Comparison of ENCODE assay signal across 16 cellular contexts in the genomic region with DNA sequence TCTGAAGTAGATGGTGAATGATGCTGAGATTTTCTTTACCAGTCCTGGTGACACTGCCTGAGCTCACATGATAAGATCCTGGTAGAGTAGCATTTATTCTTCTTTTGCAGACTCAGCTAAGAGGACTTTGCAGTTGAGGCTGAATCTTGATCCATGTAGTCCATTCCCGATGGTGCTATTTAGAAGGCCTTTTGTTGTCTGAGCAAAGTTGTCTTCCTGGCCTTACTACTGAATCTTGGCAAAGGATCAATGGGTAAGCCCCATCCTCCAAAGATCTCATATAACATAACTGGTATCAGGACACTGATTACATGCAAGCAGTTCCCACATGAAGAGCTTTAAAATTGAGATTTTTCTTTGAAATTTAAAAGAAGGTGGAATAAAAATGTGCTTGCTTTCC.
DNase-seq lines count a peak whose midpoint lies in the region; TF ChIP-seq lines count a peak whose summit lies in the region.
"Had no signal": no experiment of that assay in that cellular context is flagged by ENCODE, and none has a peak within 500 bp of the region (broad histone marks: within the 10 kb centered on the region; RNA-seq: fewer than 3 reads in every experiment).

No MANE protein-coding gene starts in this region.

- H3K4ac ChIP-seq in mesenchymal stem cell (ENCODE audit: low read depth in 1 of 2, low read length in 2 of 2): no peak overlapping the region

- H2BK5ac ChIP-seq in mesenchymal stem cell (ENCODE audit: low read depth, low read length, poor library complexity, severe bottlenecking): peak overlapping the region; percentile 100

- intact Hi-C loops in Calu3 (cut with micrococcal nuclease; ENCODE audit: unreplicated experiment): loop anchor here (2.0 to 5.0 kb wide), 3 partner anchors 38 to 153 kb away; no protein-coding TSS in a partner anchor

- H2BK12ac ChIP-seq in mesenchymal stem cell (ENCODE audit: low read length in 2 of 2): no peak overlapping the region

- no peaks in the 10 kb centered on the region for H3K27me3 ChIP-seq in brain microvascular endothelial cell (replicated peaks)
- no peaks in the 10 kb centered on the region for H3K27me3 ChIP-seq in mesenchymal stem cell (ENCODE audit: control insufficient read depth in 1 of 2, insufficient read depth in 1 of 2, low read length in 2 of 2)
- H3K27me3 ChIP-seq in thymus (ENCODE audit: control insufficient read depth, insufficient read depth): no peaks in the 10 kb centered on the region
- H3K27me3 ChIP-seq: pancreas, SJSA1 had no signal

- DNase-seq in NCI-H446 treated with DMSO at 0.1 percent for 48 hours (lab: John Stamatoyannopoulos, UW) (peak; percentile 77), brain microvascular endothelial cell (no peak), mesenchymal stem cell (no peak), Calu3 (no peak), dedifferentiated amniotic fluid mesenchymal stem cell (ENCODE audit: extremely low spot score) (no peak), EL (no peak)
- DNase-seq: activated naive CD4-positive, alpha-beta T cell treated with Interleukin-2 at 50 U/mL for 16 hours; H7; NCI-H2107; stimulated activated CD4-positive, alpha-beta T cell treated with anti-CD3 and anti-CD28 coated beads, Interleukin-4, amount 100 ng/mL, for 24 hours; stimulated activated naive B cell treated with anti-CD40 and anti-IgM and Interleukin-4, amounts not matched to agents 10 μg/mL and 1 μg/mL and 100 μg/mL, for 72 hours had no signal

- peaks cover 5% of the 10 kb centered on the region for H3K9me3 ChIP-seq in mesenchymal stem cell (ENCODE audit: control insufficient read depth, low read length)
- H3K9me3 ChIP-seq in thymus (ENCODE audit: control insufficient read depth): no peaks in the 10 kb centered on the region
- H3K9me3 ChIP-seq: pancreas, SJSA1 had no signal

- CTCF ChIA-PET in Calu3 (lab: Charles Lee): interaction anchor here (0.9 to 2.5 kb wide), 5 partner anchors 38 to 287 kb away, joined by 3 to 8 read pairs (median 3); no protein-coding TSS in a partner anchor

- TF ChIP-seq CTCF in brain microvascular endothelial cell (IDR thresholded peaks at IDR 0.05; ENCODE audit: low read depth, low read length, missing control alignments) (no peak), Calu3 (IDR thresholded peaks at IDR 0.05; ENCODE audit: unreplicated experiment) (no peak)

- no peak overlapping the region for H2BK15ac ChIP-seq in mesenchymal stem cell (ENCODE audit: low read depth, poor library complexity, severe bottlenecking)

- H3K27ac Mint-ChIP-seq in Calu3 (ENCODE audit: unreplicated experiment): no peak overlapping the region
- H3K27ac Mint-ChIP-seq: stimulated activated naive B cell treated with anti-CD40 and anti-IgM and Interleukin-4, amounts not matched to agents 10 μg/mL and 1 μg/mL and 100 μg/mL, for 72 hours had no signal

- H2AK5ac ChIP-seq in mesenchymal stem cell (ENCODE audit: low read length, severe bottlenecking): peak overlapping the region; percentile 93

- no TSS peak for BruUV-seq in Calu3 (replicated peaks; lab: Mats Ljungman, UMichigan)

- WGBS in mesenchymal stem cell: 100% methylated on average over 1 of the region's 1 CpG
- 83% methylated on average over 1 of the region's 1 CpG for WGBS in thymus

- H3K4me1 Mint-ChIP-seq in Calu3 (ENCODE audit: low read depth, unreplicated experiment): peaks cover 10% of the 10 kb centered on the region
- H3K4me1 Mint-ChIP-seq: central memory CD8-positive, alpha-beta T cell; stimulated activated naive B cell treated with anti-CD40 and anti-IgM and Interleukin-4, amounts not matched to agents 10 μg/mL and 1 μg/mL and 100 μg/mL, for 72 hours had no signal

- no peak overlapping the region for H4K8ac ChIP-seq in mesenchymal stem cell (ENCODE audit: low read length)

- H3K36me3 ChIP-seq in brain microvascular endothelial cell (replicated peaks): no peaks in the 10 kb centered on the region
- no peaks in the 10 kb centered on the region for H3K36me3 ChIP-seq in mesenchymal stem cell (ENCODE audit: control insufficient read depth in 1 of 2, insufficient read depth in 2 of 2, low read depth in 1 of 2, low read length in 2 of 2)
- H3K36me3 ChIP-seq in thymus (ENCODE audit: control insufficient read depth, insufficient read depth): no peaks in the 10 kb centered on the region
- H3K36me3 ChIP-seq: pancreas, SJSA1 had no signal

- H3K4me3 ChIP-seq in brain microvascular endothelial cell (ENCODE audit: low read depth, low read length) (no peak overlapping the region), mesenchymal stem cell (ENCODE audit: insufficient read depth in 1 of 2, low read depth in 1 of 2, low read length in 2 of 2) (no peak overlapping the region), thymus (ENCODE audit: low read length) (peak overlapping the region; percentile 54)
- H3K4me3 ChIP-seq: pancreas, SJSA1 had no signal

- H3K4me1 ChIP-seq in mesenchymal stem cell (ENCODE audit: control insufficient read depth, insufficient read depth, low read depth, low read length) (peaks cover 8% of the 10 kb centered on the region), thymus (ENCODE audit: control insufficient read depth, insufficient read depth, low read length) (peaks cover 27% of the 10 kb centered on the region)

- peak overlapping the region; percentile 22 for H4K91ac ChIP-seq in mesenchymal stem cell (ENCODE audit: low read length)

- H3K4me3 Mint-ChIP-seq in Calu3 (ENCODE audit: low read depth, unreplicated experiment): no peak overlapping the region
- H3K4me3 Mint-ChIP-seq: central memory CD8-positive, alpha-beta T cell; stimulated activated naive B cell treated with anti-CD40 and anti-IgM and Interleukin-4, amounts not matched to agents 10 μg/mL and 1 μg/mL and 100 μg/mL, for 72 hours had no signal

- no peak overlapping the region for H3K18ac ChIP-seq in mesenchymal stem cell (ENCODE audit: low read depth in 1 of 2, low read length in 2 of 2)

- no peaks in the 10 kb centered on the region for H3K27me3 Mint-ChIP-seq in Calu3 (ENCODE audit: unreplicated experiment)
- H3K27me3 Mint-ChIP-seq: central memory CD8-positive, alpha-beta T cell; stimulated activated naive B cell treated with anti-CD40 and anti-IgM and Interleukin-4, amounts not matched to agents 10 μg/mL and 1 μg/mL and 100 μg/mL, for 72 hours had no signal

- no peak overlapping the region for H3K9ac ChIP-seq in mesenchymal stem cell (ENCODE audit: low read length)

- peaks cover 12% of the 10 kb centered on the region for H3K9me3 Mint-ChIP-seq in Calu3 (ENCODE audit: low read depth, unreplicated experiment)
- H3K9me3 Mint-ChIP-seq: central memory CD8-positive, alpha-beta T cell had no signal

- in situ Hi-C loops in brain microvascular endothelial cell (cut with HindIII; ENCODE audit: low pct_ligation_motif_present, low sequenced_read_pairs): no loop called here

- peak overlapping the region; percentile 36 for H3K4me2 ChIP-seq in mesenchymal stem cell (ENCODE audit: low read length, poor library complexity, severe bottlenecking)

- H2AFZ ChIP-seq in mesenchymal stem cell (ENCODE audit: low read depth, low read length): no peak overlapping the region

- peak overlapping the region; percentile 78 for H3K27ac ChIP-seq in brain microvascular endothelial cell
- H3K27ac ChIP-seq in mesenchymal stem cell (ENCODE audit: low read length, poor library complexity, severe bottlenecking): peak overlapping the region; percentile 100
- H3K27ac ChIP-seq in thymus (ENCODE audit: low read depth): peak overlapping the region; percentile 66
- H3K27ac ChIP-seq: HL-60 had no signal

- no peak overlapping the region for H3K14ac ChIP-seq in mesenchymal stem cell (ENCODE audit: low read length in 2 of 2)

- no peaks in the 10 kb centered on the region for H3K36me3 Mint-ChIP-seq in Calu3 (ENCODE audit: insufficient read depth, unreplicated experiment)
- H3K36me3 Mint-ChIP-seq: stimulated activated naive B cell treated with anti-CD40 and anti-IgM and Interleukin-4, amounts not matched to agents 10 μg/mL and 1 μg/mL and 100 μg/mL, for 72 hours had no signal

- no peak overlapping the region for H2BK120ac ChIP-seq in mesenchymal stem cell (ENCODE audit: low read depth, low read length)

- H3K79me1 ChIP-seq in mesenchymal stem cell (replicated peaks; ENCODE audit: low read length, poor library complexity, severe bottlenecking): peaks cover 1% of the 10 kb centered on the region

- H3K23ac ChIP-seq in mesenchymal stem cell (ENCODE audit: low read length in 2 of 2): no peak overlapping the region
